31 cellular contexts compared by ENCODE assay signal in the genomic region with DNA sequence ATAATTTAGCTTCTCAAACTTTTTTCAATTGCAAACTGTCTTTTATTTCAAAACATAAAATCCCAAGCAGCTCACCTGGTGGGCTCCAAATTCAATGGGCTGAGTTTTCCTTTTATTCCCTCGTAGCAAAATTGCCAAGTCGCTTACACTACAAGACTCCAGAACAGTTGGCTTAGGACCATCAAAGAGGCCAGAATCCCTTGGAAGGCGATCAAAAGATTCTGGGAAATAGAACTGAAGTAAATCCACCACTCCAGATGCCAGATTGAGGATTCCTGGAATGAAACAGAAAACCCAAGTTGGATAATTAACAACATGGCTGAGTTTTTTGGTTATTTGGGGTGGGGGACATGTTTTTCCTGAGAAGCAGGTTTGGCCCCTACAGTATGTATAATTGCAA.
"Had no signal": no experiment of that assay in that cellular context is flagged by ENCODE, and none has a peak within 500 bp of the region (broad histone marks: within the 10 kb centered on the region; RNA-seq: fewer than 3 reads in every experiment).

No MANE protein-coding gene starts in this region.

- H3K4me3 ChIP-seq: left ventricle myocardium inferior, lung, pancreas, psoas muscle, smooth muscle cell, suprapubic skin, tibial nerve had no signal

- H3K4me3 Mint-ChIP-seq: activated T-cell treated with anti-CD3 and anti-CD28 coated beads, Interleukin-2, amount 50 U/mL, for 4 hours; activated T-helper 17 cell treated with anti-CD3 and anti-CD28 coated beads, Interleukin-2, amount 50 U/mL, for 72 hours; effector memory CD8-positive, alpha-beta T cell; naive B cell; neural crest cell; T-helper 1 cell treated with Interleukin-12 subunit alpha and Interleukin-12 subunit beta and Interleukin-4 antibody, amounts not matched to agents 30 μg/mL and 1 μg/mL, for 36 hours had no signal

- DNase-seq: activated CD4-positive, alpha-beta T cell treated with anti-CD3 and anti-CD28 coated beads for 48 hours; activated CD4-positive, alpha-beta T cell treated with anti-CD3 and anti-CD28 coated beads, Interleukin-2, amount 50 U/mL, for 48 hours; activated CD8-positive, alpha-beta memory T cell treated with anti-CD3 and anti-CD28 coated beads, Interleukin-2, amount 50 U/mL, for 4 hours; activated T-cell treated with anti-CD3 and anti-CD28 coated beads, Interleukin-2, amount 50 U/mL, for 4 hours; brain microvascular endothelial cell; cortex of kidney; effector memory CD8-positive, alpha-beta T cell; erythroblast; glutamatergic neuron; left ventricle myocardium inferior; naive B cell; nucleus accumbens; pancreas; psoas muscle; stimulated activated CD4-positive, alpha-beta T cell treated with anti-CD3 and anti-CD28 coated beads, Interleukin-1b, Interleukin-23, amount 100 ng/mL, for 48 hours; stimulated activated naive CD4-positive, alpha-beta T cell; SW 1271; T-helper 9 cell; WERI-Rb-1 had no signal

- H3K4me1 ChIP-seq: left ventricle myocardium inferior, pancreas, psoas muscle, suprapubic skin had no signal

- H3K4me1 Mint-ChIP-seq: neural crest cell had no signal

- H3K27ac Mint-ChIP-seq: activated naive CD4-positive, alpha-beta T cell treated with anti-CD3 and anti-CD28 coated beads, Interleukin-2, amount 50 U/mL, for 72 hours; activated T-helper 17 cell treated with anti-CD3 and anti-CD28 coated beads, Interleukin-2, amount 50 U/mL, for 72 hours; naive B cell; T-helper 1 cell treated with Interleukin-12 subunit alpha and Interleukin-12 subunit beta and Interleukin-4 antibody, amounts not matched to agents 30 μg/mL and 1 μg/mL, for 36 hours had no signal

- H3K27me3 ChIP-seq: brain microvascular endothelial cell, pancreas, suprapubic skin, tibial nerve had no signal

- H3K27me3 Mint-ChIP-seq: activated T-helper 17 cell treated with anti-CD3 and anti-CD28 coated beads, Interleukin-2, amount 50 U/mL, for 72 hours; effector memory CD8-positive, alpha-beta T cell; naive B cell had no signal

- H3K9me3 ChIP-seq: left ventricle myocardium inferior, pancreas, psoas muscle, suprapubic skin, tibial nerve had no signal

- H3K9me3 Mint-ChIP-seq: activated naive CD4-positive, alpha-beta T cell treated with anti-CD3 and anti-CD28 coated beads, Interleukin-2, amount 50 U/mL, for 72 hours; activated T-cell treated with anti-CD3 and anti-CD28 coated beads, Interleukin-2, amount 50 U/mL, for 4 hours; activated T-helper 17 cell treated with anti-CD3 and anti-CD28 coated beads, Interleukin-2, amount 50 U/mL, for 72 hours; effector memory CD8-positive, alpha-beta T cell; naive B cell; neural crest cell; T-helper 1 cell treated with Interleukin-12 subunit alpha and Interleukin-12 subunit beta and Interleukin-4 antibody, amounts not matched to agents 30 μg/mL and 1 μg/mL, for 36 hours had no signal

- ATAC-seq: activated CD4-positive, CD25-positive, alpha-beta regulatory T cell treated with anti-CD3 and anti-CD28 coated beads, Interleukin-2, amount 50 U/mL, for 24 hours; activated naive CD4-positive, alpha-beta T cell treated with anti-CD3 and anti-CD28 coated beads, Interleukin-2, amount 50 U/mL, for 72 hours; activated T-cell treated with anti-CD3 and anti-CD28 coated beads, Interleukin-2, amount 50 U/mL, for 4 hours; activated T-helper 17 cell treated with anti-CD3 and anti-CD28 coated beads, Interleukin-2, amount 50 U/mL, for 72 hours; effector memory CD8-positive, alpha-beta T cell; pancreas; psoas muscle had no signal

- FAIRE-seq: frontal cortex, islet of Langerhans, pancreas, TTC549 had no signal

- H3K27ac ChIP-seq: brain microvascular endothelial cell, left ventricle myocardium inferior, pancreas, psoas muscle, suprapubic skin, tibial nerve, WERI-Rb-1 had no signal

- H3K36me3 ChIP-seq: brain microvascular endothelial cell, WERI-Rb-1 had no signal

- H3K4me2 ChIP-seq: smooth muscle cell had no signal
